18 cellular contexts compared by ENCODE assay signal in genomic region chr17:27944546-27945332, GRCh38. TPM values are rescaled to one million over a fixed set of nuclear protein-coding genes. Genes with fewer than 3 reads are reported as not detected.
DNase-seq lines count a peak whose midpoint lies in the region; ATAC-seq and TF ChIP-seq lines count a peak whose summit lies in the region.
"Had no signal": no experiment of that assay in that cellular context is flagged by ENCODE, and none has a peak within 500 bp of the region (broad histone marks: within the 10 kb centered on the region; RNA-seq: fewer than 3 reads in every experiment).

No MANE protein-coding gene starts in this region.

- no peak for TF ChIP-seq POLR2A in vagina (IDR thresholded peaks at IDR 0.05)

- peaks cover 44% of the 10 kb centered on the region for H3K4me1 ChIP-seq in DOHH2 (ENCODE audit: control insufficient read depth, low read length)
- peaks cover 14% of the 10 kb centered on the region for H3K4me1 ChIP-seq in GM23338 (ENCODE audit: insufficient read depth)
- H3K4me1 ChIP-seq in vagina, result no peaks in the 10 kb centered on the region
- H3K4me1 ChIP-seq in SJCRH30, result no peaks in the 10 kb centered on the region

- H3K36me3 ChIP-seq in DOHH2 (ENCODE audit: control insufficient read depth, low read length) (no peaks in the 10 kb centered on the region), GM23338 (ENCODE audit: insufficient read depth) (no peaks in the 10 kb centered on the region), vagina (no peaks in the 10 kb centered on the region), SJCRH30 (no peaks in the 10 kb centered on the region)
- H3K36me3 ChIP-seq: BLaER1, stomach had no signal

- no peaks in the 10 kb centered on the region for H3K36me3 Mint-ChIP-seq in GM23338 (ENCODE audit: low read depth)
- H3K36me3 Mint-ChIP-seq: activated naive CD4-positive, alpha-beta T cell treated with anti-CD3 and anti-CD28 coated beads, Interleukin-2, amount 10 ng/mL, durations not matched to agents 7 days and 5 days; brain had no signal

- H3K9me2 ChIP-seq in DOHH2 (replicated peaks; ENCODE audit: control insufficient read depth, low read length), result no peaks in the 10 kb centered on the region
- H3K9me2 ChIP-seq in GM23338 (ENCODE audit: insufficient read depth), result no peaks in the 10 kb centered on the region

- H3K9me3 ChIP-seq in DOHH2 (ENCODE audit: control insufficient read depth, insufficient read depth, low read length), result no peaks in the 10 kb centered on the region
- H3K9me3 ChIP-seq in vagina, result no peaks in the 10 kb centered on the region
- no peaks in the 10 kb centered on the region for H3K9me3 ChIP-seq in SJCRH30 (replicated peaks)
- H3K9me3 ChIP-seq: BLaER1, stomach had no signal

- H3K4me3 Mint-ChIP-seq in GM23338, result no peak overlapping the region
- no peak overlapping the region for H3K4me3 Mint-ChIP-seq in stimulated activated naive CD8-positive, alpha-beta T cell treated with anti-CD3 and anti-CD28 coated beads, Interleukin-15, amount 100 ng/mL, for 72 hours
- H3K4me3 Mint-ChIP-seq: activated naive CD4-positive, alpha-beta T cell treated with anti-CD3 and anti-CD28 coated beads, Interleukin-2, amount 10 ng/mL, durations not matched to agents 7 days and 5 days; brain had no signal

- H3K27me3 Mint-ChIP-seq in GM23338 (ENCODE audit: insufficient read depth, low read depth, poor library complexity), result peaks cover 4% of the 10 kb centered on the region
- no peaks in the 10 kb centered on the region for H3K27me3 Mint-ChIP-seq in stimulated activated naive CD8-positive, alpha-beta T cell treated with anti-CD3 and anti-CD28 coated beads, Interleukin-15, amount 100 ng/mL, for 72 hours
- H3K27me3 Mint-ChIP-seq: brain had no signal

- H3K4me1 Mint-ChIP-seq in GM23338, result peaks cover 33% of the 10 kb centered on the region
- H3K4me1 Mint-ChIP-seq in stimulated activated naive CD8-positive, alpha-beta T cell treated with anti-CD3 and anti-CD28 coated beads, Interleukin-15, amount 100 ng/mL, for 72 hours, result no peaks in the 10 kb centered on the region
- H3K4me1 Mint-ChIP-seq: activated naive CD4-positive, alpha-beta T cell treated with anti-CD3 and anti-CD28 coated beads, Interleukin-2, amount 10 ng/mL, durations not matched to agents 7 days and 5 days had no signal

- no peak overlapping the region for H3K27ac Mint-ChIP-seq in GM23338
- H3K27ac Mint-ChIP-seq in stimulated activated naive CD8-positive, alpha-beta T cell treated with anti-CD3 and anti-CD28 coated beads, Interleukin-15, amount 100 ng/mL, for 72 hours, result no peak overlapping the region
- H3K27ac Mint-ChIP-seq: activated naive CD4-positive, alpha-beta T cell treated with anti-CD3 and anti-CD28 coated beads, Interleukin-2, amount 10 ng/mL, durations not matched to agents 7 days and 5 days; brain had no signal

- peak; percentile 71 for ATAC-seq in GM23338
- ATAC-seq in stimulated activated naive CD8-positive, alpha-beta T cell treated with anti-CD3 and anti-CD28 coated beads, Interleukin-15, amount 100 ng/mL, for 72 hours, result no peak
- ATAC-seq: left cardiac atrium had no signal

- peak overlapping the region; percentile 1 for H2AFZ ChIP-seq in GM23338

- H3K27me3 ChIP-seq in DOHH2 (ENCODE audit: control insufficient read depth, low read length), result no peaks in the 10 kb centered on the region
- H3K27me3 ChIP-seq in GM23338 (ENCODE audit: insufficient read depth), result no peaks in the 10 kb centered on the region
- H3K27me3 ChIP-seq in vagina, result no peaks in the 10 kb centered on the region
- H3K27me3 ChIP-seq in SJCRH30, result peaks cover 10% of the 10 kb centered on the region; the same call in 1 of the 2 replicates
- H3K27me3 ChIP-seq: BLaER1, stomach had no signal

- no peaks in the 10 kb centered on the region for H3K9me3 Mint-ChIP-seq in GM23338
- no peaks in the 10 kb centered on the region for H3K9me3 Mint-ChIP-seq in stimulated activated naive CD8-positive, alpha-beta T cell treated with anti-CD3 and anti-CD28 coated beads, Interleukin-15, amount 100 ng/mL, for 72 hours
- H3K9me3 Mint-ChIP-seq: activated naive CD4-positive, alpha-beta T cell treated with anti-CD3 and anti-CD28 coated beads, Interleukin-2, amount 10 ng/mL, durations not matched to agents 7 days and 5 days had no signal

- H3K79me2 ChIP-seq in DOHH2 (ENCODE audit: control insufficient read depth, low read length) (no peaks in the 10 kb centered on the region), GM23338 (replicated peaks; ENCODE audit: insufficient read depth) (no peaks in the 10 kb centered on the region)

- H3K4me3 ChIP-seq in DOHH2 (ENCODE audit: low read length), result peak overlapping the region; percentile 39; the same call in 1 of the 2 replicates
- no peak overlapping the region for H3K4me3 ChIP-seq in GM23338
- H3K4me3 ChIP-seq in epithelial cell of esophagus (ENCODE audit: low read length), result no peak overlapping the region
- no peak overlapping the region for H3K4me3 ChIP-seq in vagina
- H3K4me3 ChIP-seq in SJCRH30, result no peak overlapping the region
- H3K4me3 ChIP-seq: BLaER1, stomach had no signal

- H3K4me2 ChIP-seq in DOHH2 (ENCODE audit: low read length) (peak overlapping the region; percentile 63), GM23338 (no peak overlapping the region)
- H3K4me2 ChIP-seq: BLaER1 had no signal

- TF ChIP-seq CTCF in DOHH2 (IDR thresholded peaks at IDR 0.05; ENCODE audit: low read depth, low read length, poor library complexity, severe bottlenecking) (no peak), GM23338 (conservative IDR thresholded peaks at IDR 0.05; ENCODE audit: low read depth in 2 of 2) (no peak), epithelial cell of esophagus (IDR thresholded peaks at IDR 0.05; ENCODE audit: insufficient read depth, low read depth, low read length, missing control alignments) (no peak), vagina (IDR thresholded peaks at IDR 0.05) (no peak)

- no peaks in the 10 kb centered on the region for H3F3A ChIP-seq in DOHH2 (ENCODE audit: control insufficient read depth, insufficient read depth)
- no peaks in the 10 kb centered on the region for H3F3A ChIP-seq in GM23338 (replicated peaks; ENCODE audit: low read depth)

- intact Hi-C loops in vagina (cut with DNase I), result no loop called here

- DNase-seq in GM23338 (ENCODE audit: low spot score) (peak; percentile 64), NCI-H2107 (lab: John Stamatoyannopoulos, UW) (peak; percentile 25), epithelial cell of esophagus (ENCODE audit: low read depth) (peak; percentile 27), vagina (ENCODE audit: extremely low spot score in 2 of 2) (no peak), SJCRH30 (no peak)
- DNase-seq in stimulated activated CD4-positive, alpha-beta T cell treated with anti-CD3 and anti-CD28 coated beads, Interleukin-1b, Interleukin-23, amount 100 ng/mL, for 48 hours, result no peak
- DNase-seq in stimulated activated naive CD8-positive, alpha-beta T cell treated with anti-CD3 and anti-CD28 coated beads, Interleukin-15, amount 100 ng/mL, for 72 hours, result no peak
- DNase-seq: activated CD4-positive, CD25-positive, alpha-beta regulatory T cell treated with anti-CD3 and anti-CD28 coated beads, Interleukin-2, amount 50 U/mL, for 72 hours; activated naive CD4-positive, alpha-beta T cell treated with anti-CD3 and anti-CD28 coated beads, Interleukin-2, amount 10 ng/mL, durations not matched to agents 7 days and 5 days; left cardiac atrium; MV-4-11; NCI-H524 treated with DMSO at 0.1 percent for 48 hours; stomach; T-helper 1 cell had no signal

- H3K27ac ChIP-seq in DOHH2 (ENCODE audit: low read depth, low read length) (peak overlapping the region; percentile 49), GM23338 (ENCODE audit: low read depth) (no peak overlapping the region), vagina (no peak overlapping the region), SJCRH30 (no peak overlapping the region)
- H3K27ac ChIP-seq: BLaER1, RWPE1, stomach had no signal

- H4K20me1 ChIP-seq in DOHH2 (ENCODE audit: control insufficient read depth, insufficient read depth, low read depth, low read length) (no peaks in the 10 kb centered on the region), GM23338 (replicated peaks; ENCODE audit: insufficient read depth) (no peaks in the 10 kb centered on the region)
- H4K20me1 ChIP-seq: BLaER1 had no signal

TF ChIP-seq in GM23338, 12 proteins besides CTCF, POLR2A, EP300 and RAD21:
- TF ChIP-seq EZH2 (IDR thresholded peaks at IDR 0.05; ENCODE audit: low read depth, unreplicated experiment) (no peak), EZH2phosphoT487 (IDR thresholded peaks at IDR 0.05; ENCODE audit: unreplicated experiment) (no peak), REST (IDR thresholded peaks at IDR 0.05; ENCODE audit: unreplicated experiment) (no peak), JUNB (IDR thresholded peaks at IDR 0.05; ENCODE audit: unreplicated experiment) (no peak), CREB1 (CRISPR knock-in tag; IDR thresholded peaks at IDR 0.05; ENCODE audit: low read depth) (no peak)

RNA-seq across cellular contexts. Expression of gene LYRM9, which starts 51.6 kb away (rescaled TPM):
- total RNA-seq in GM23338 (2014; rRNA removed; shearing (Covaris generic)), result 4.7 and 9.8 TPM in 2 replicates
- polyA plus RNA-seq in GM23338 (2016; fragmentation: Nextera tagmentation; extraction: Ambion mirVana), result 6.2 and 6.3 TPM in 2 replicates
- 4.2 TPM for total RNA-seq in vagina
- 0.15 and 0.22 TPM in 2 replicates for total RNA-seq in SJCRH30 (2014; rRNA removed; shearing (Covaris generic))

Comparison
In these comparisons a context has a peak if more than half of its experiments do, and no peak if none do; other contexts are left out.
1. DNase-seq: peak in GM23338 (single experiment), NCI-H2107 (single experiment) and epithelial cell of esophagus (single experiment); none in stimulated activated CD4-positive, alpha-beta T cell treated with anti-CD3 and anti-CD28 coated beads, Interleukin-1b, Interleukin-23, amount 100 ng/mL, for 48 hours (single experiment), stimulated activated naive CD8-positive, alpha-beta T cell treated with anti-CD3 and anti-CD28 coated beads, Interleukin-15, amount 100 ng/mL, for 72 hours (0 of 2), vagina (0 of 2) and SJCRH30 (0 of 2).